Comparison of ENCODE assay signal across 1 cellular context in genomic region chr7:139422126-139422525, GRCh38.
A peak's percentile ranks its signal among the peaks of the same experiment; 100 is the strongest.
TF ChIP-seq lines count a peak whose summit lies in the region.

No MANE protein-coding gene starts in this region.

TF ChIP-seq in SK-N-SH, 30 proteins besides CTCF, POLR2A, EP300 and RAD21 (continued from another document):
- TF ChIP-seq USF2 (IDR thresholded peaks at IDR 0.05; ENCODE audit: borderline replicate concordance, low read depth, low read length) (no peak; the same call in 1 of the 2 replicates), RCOR1 (IDR thresholded peaks at IDR 0.05; ENCODE audit: low read length) (peak; percentile 40; the same call in 1 of the 2 replicates), JUND (IDR thresholded peaks at IDR 0.05) (no peak), ZBTB33 (IDR thresholded peaks at IDR 0.05; ENCODE audit: borderline replicate concordance, low read depth) (no peak), GATA2 (CRISPR knock-in tag; IDR thresholded peaks at IDR 0.05) (peak; percentile 87), TCF12 (IDR thresholded peaks at IDR 0.05) (peak; percentile 22; the same call in 1 of the 2 replicates), FOXM1 (IDR thresholded peaks at IDR 0.05; ENCODE audit: low read depth) (no peak), RFX5 (IDR thresholded peaks at IDR 0.05; ENCODE audit: low read length) (no peak), POLR2AphosphoS5 (IDR thresholded peaks at IDR 0.05; ENCODE audit: low read depth, low read length) (no peak), ELF1 (IDR thresholded peaks at IDR 0.05) (no peak), TEAD4 (IDR thresholded peaks at IDR 0.05; ENCODE audit: borderline replicate concordance, insufficient read depth) (no peak), MEF2A (IDR thresholded peaks at IDR 0.05; ENCODE audit: borderline replicate concordance, low read depth) (no peak)
- TF ChIP-seq, protein P1, sequence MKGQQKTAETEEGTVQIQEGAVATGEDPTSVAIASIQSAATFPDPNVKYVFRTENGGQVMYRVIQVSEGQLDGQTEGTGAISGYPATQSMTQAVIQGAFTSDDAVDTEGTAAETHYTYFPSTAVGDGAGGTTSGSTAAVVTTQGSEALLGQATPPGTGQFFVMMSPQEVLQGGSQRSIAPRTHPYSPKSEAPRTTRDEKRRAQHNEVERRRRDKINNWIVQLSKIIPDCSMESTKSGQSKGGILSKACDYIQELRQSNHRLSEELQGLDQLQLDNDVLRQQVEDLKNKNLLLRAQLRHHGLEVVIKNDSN (IDR thresholded peaks at IDR 0.05; ENCODE audit: borderline replicate concordance, low read depth), result peak; percentile 37; the same call in 1 of the 2 replicates
- TF ChIP-seq, protein P2, sequence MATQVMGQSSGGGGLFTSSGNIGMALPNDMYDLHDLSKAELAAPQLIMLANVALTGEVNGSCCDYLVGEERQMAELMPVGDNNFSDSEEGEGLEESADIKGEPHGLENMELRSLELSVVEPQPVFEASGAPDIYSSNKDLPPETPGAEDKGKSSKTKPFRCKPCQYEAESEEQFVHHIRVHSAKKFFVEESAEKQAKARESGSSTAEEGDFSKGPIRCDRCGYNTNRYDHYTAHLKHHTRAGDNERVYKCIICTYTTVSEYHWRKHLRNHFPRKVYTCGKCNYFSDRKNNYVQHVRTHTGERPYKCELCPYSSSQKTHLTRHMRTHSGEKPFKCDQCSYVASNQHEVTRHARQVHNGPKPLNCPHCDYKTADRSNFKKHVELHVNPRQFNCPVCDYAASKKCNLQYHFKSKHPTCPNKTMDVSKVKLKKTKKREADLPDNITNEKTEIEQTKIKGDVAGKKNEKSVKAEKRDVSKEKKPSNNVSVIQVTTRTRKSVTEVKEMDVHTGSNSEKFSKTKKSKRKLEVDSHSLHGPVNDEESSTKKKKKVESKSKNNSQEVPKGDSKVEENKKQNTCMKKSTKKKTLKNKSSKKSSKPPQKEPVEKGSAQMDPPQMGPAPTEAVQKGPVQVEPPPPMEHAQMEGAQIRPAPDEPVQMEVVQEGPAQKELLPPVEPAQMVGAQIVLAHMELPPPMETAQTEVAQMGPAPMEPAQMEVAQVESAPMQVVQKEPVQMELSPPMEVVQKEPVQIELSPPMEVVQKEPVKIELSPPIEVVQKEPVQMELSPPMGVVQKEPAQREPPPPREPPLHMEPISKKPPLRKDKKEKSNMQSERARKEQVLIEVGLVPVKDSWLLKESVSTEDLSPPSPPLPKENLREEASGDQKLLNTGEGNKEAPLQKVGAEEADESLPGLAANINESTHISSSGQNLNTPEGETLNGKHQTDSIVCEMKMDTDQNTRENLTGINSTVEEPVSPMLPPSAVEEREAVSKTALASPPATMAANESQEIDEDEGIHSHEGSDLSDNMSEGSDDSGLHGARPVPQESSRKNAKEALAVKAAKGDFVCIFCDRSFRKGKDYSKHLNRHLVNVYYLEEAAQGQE (IDR thresholded peaks at IDR 0.05; ENCODE audit: low read depth, low read length), result no peak
